ENCODE assay signal across 21 cellular contexts in genomic region chr1:27307851-27308598, GRCh38. TPM values are rescaled to one million over a fixed set of nuclear protein-coding genes. Genes with fewer than 3 reads are reported as not detected.
DNase-seq lines count a peak whose midpoint lies in the region; ATAC-seq and TF ChIP-seq lines count a peak whose summit lies in the region.
"Had no signal": no experiment of that assay in that cellular context is flagged by ENCODE, and none has a peak within 500 bp of the region (broad histone marks: within the 10 kb centered on the region; RNA-seq: fewer than 3 reads in every experiment).

No MANE protein-coding gene starts in this region.

- H3K36me3 ChIP-seq in iPS-18a (ENCODE audit: control insufficient read depth, low read depth, low read length) (no peaks in the 10 kb centered on the region), upper lobe of right lung (peaks cover 22% of the 10 kb centered on the region)

- no peak for TF ChIP-seq CTCF in upper lobe of right lung (IDR thresholded peaks at IDR 0.05)

- ATAC-seq in upper lobe of right lung (no peak), SK-N-SH treated with all-trans-retinoic acid at 6 μM for 48 hours (no peak)
- ATAC-seq in stimulated activated naive B cell treated with anti-CD40 and anti-IgM and Interleukin-4, amounts not matched to agents 10 μg/mL and 1 μg/mL and 100 μg/mL, for 72 hours (replicated peaks) = no peak
- ATAC-seq: lower lobe of right lung had no signal

- intact Hi-C loops in upper lobe of right lung (cut with DNase I) = no loop called here

- H3K27ac ChIP-seq in iPS-18a (ENCODE audit: low read length) (peak overlapping the region; percentile 63), upper lobe of right lung (no peak overlapping the region)
- H3K27ac ChIP-seq: coronary artery, epithelial cell of prostate, lower lobe of right lung, right lobe of liver, vagina had no signal

- peaks cover 0 to 6% of the 10 kb centered on the region in 2 donors for H3K4me1 Mint-ChIP-seq in stimulated activated naive B cell treated with anti-CD40 and anti-IgM and Interleukin-4, amounts not matched to agents 10 μg/mL and 1 μg/mL and 100 μg/mL, for 72 hours
- H3K4me1 Mint-ChIP-seq: immature natural killer cell had no signal

- peaks cover 11 to 15% of the 10 kb centered on the region in 2 donors for H3K36me3 Mint-ChIP-seq in stimulated activated naive B cell treated with anti-CD40 and anti-IgM and Interleukin-4, amounts not matched to agents 10 μg/mL and 1 μg/mL and 100 μg/mL, for 72 hours
- H3K36me3 Mint-ChIP-seq: natural killer cell treated with Interleukin-12 subunit alpha and Interleukin-12 subunit beta and Interleukin-15 and Interleukin-18, amount 100 ng/mL, for 72 hours had no signal

- no peaks in the 10 kb centered on the region for H3K27me3 Mint-ChIP-seq in stimulated activated naive B cell treated with anti-CD40 and anti-IgM and Interleukin-4, amounts not matched to agents 10 μg/mL and 1 μg/mL and 100 μg/mL, for 72 hours
- H3K27me3 Mint-ChIP-seq: CD4-positive, alpha-beta T cell; natural killer cell treated with Interleukin-12 subunit alpha and Interleukin-12 subunit beta and Interleukin-15 and Interleukin-18, amount 100 ng/mL, for 72 hours had no signal

- H3K4me1 ChIP-seq in iPS-18a (ENCODE audit: control insufficient read depth, low read depth, low read length) = peaks cover 21% of the 10 kb centered on the region
- H3K4me1 ChIP-seq in upper lobe of right lung = no peaks in the 10 kb centered on the region
- H3K4me1 ChIP-seq: lower lobe of right lung, right lobe of liver, vagina had no signal

- H3K9me3 Mint-ChIP-seq in stimulated activated naive B cell treated with anti-CD40 and anti-IgM and Interleukin-4, amounts not matched to agents 10 μg/mL and 1 μg/mL and 100 μg/mL, for 72 hours = no peaks in the 10 kb centered on the region
- H3K9me3 Mint-ChIP-seq: activated naive CD4-positive, alpha-beta T cell treated with anti-CD3 and anti-CD28 coated beads for 36 hours; CD4-positive, alpha-beta T cell; immature natural killer cell; natural killer cell treated with Interleukin-12 subunit alpha and Interleukin-12 subunit beta and Interleukin-15 and Interleukin-18, amount 100 ng/mL, for 72 hours had no signal

- H3K27me3 ChIP-seq in iPS-18a (ENCODE audit: control insufficient read depth, insufficient read depth, low read length) = no peaks in the 10 kb centered on the region
- H3K27me3 ChIP-seq in upper lobe of right lung = no peaks in the 10 kb centered on the region
- H3K27me3 ChIP-seq: right lobe of liver, vagina had no signal

- H3K27ac Mint-ChIP-seq in stimulated activated naive B cell treated with anti-CD40 and anti-IgM and Interleukin-4, amounts not matched to agents 10 μg/mL and 1 μg/mL and 100 μg/mL, for 72 hours = no peak overlapping the region
- H3K27ac Mint-ChIP-seq: activated naive CD4-positive, alpha-beta T cell treated with anti-CD3 and anti-CD28 coated beads for 36 hours; CD4-positive, alpha-beta T cell; natural killer cell treated with Interleukin-12 subunit alpha and Interleukin-12 subunit beta and Interleukin-15 and Interleukin-18, amount 100 ng/mL, for 72 hours had no signal

- no peak overlapping the region for H3K9ac ChIP-seq in iPS-18a (ENCODE audit: low read length)

- H3K9me3 ChIP-seq in iPS-18a (ENCODE audit: control insufficient read depth, low read depth, low read length) (no peaks in the 10 kb centered on the region), upper lobe of right lung (no peaks in the 10 kb centered on the region)
- H3K9me3 ChIP-seq: lower lobe of right lung, right lobe of liver, vagina had no signal

- no peak overlapping the region for H3K4me3 ChIP-seq in iPS-18a (ENCODE audit: low read length)
- no peak overlapping the region for H3K4me3 ChIP-seq in upper lobe of right lung
- H3K4me3 ChIP-seq: coronary artery, lower lobe of right lung, right lobe of liver, vagina had no signal

- DNase-seq in SHP77 (lab: John Stamatoyannopoulos, UW) = peak; percentile 46 to 72
- DNase-seq in SHP77 treated with DMSO at 0.1 percent for 48 hours (lab: John Stamatoyannopoulos, UW) = no peak
- peak; percentile 38 for DNase-seq in NCI-H345 treated with DMSO at 0.1 percent for 48 hours (lab: John Stamatoyannopoulos, UW; ENCODE audit: unreplicated experiment)
- peak; percentile 34 for DNase-seq in upper lobe of right lung
- DNase-seq in NCI-H2081 (lab: John Stamatoyannopoulos, UW) = no peak
- DNase-seq in stimulated activated naive B cell treated with anti-CD40 and anti-IgM and Interleukin-4, amounts not matched to agents 10 μg/mL and 1 μg/mL and 100 μg/mL, for 72 hours = no peak
- DNase-seq: ACHN; activated CD4-positive, alpha-beta T cell treated with anti-CD3 and anti-CD28 coated beads for 48 hours; activated naive CD4-positive, alpha-beta T cell treated with anti-CD3 and anti-CD28 coated beads for 36 hours; CD4-positive, alpha-beta T cell; immature natural killer cell; lower lobe of right lung; NCI-H2029 treated with DMSO at 0.1 percent for 48 hours; right lobe of liver had no signal

- H3K4me3 Mint-ChIP-seq in stimulated activated naive B cell treated with anti-CD40 and anti-IgM and Interleukin-4, amounts not matched to agents 10 μg/mL and 1 μg/mL and 100 μg/mL, for 72 hours = no peak overlapping the region
- H3K4me3 Mint-ChIP-seq: activated naive CD4-positive, alpha-beta T cell treated with anti-CD3 and anti-CD28 coated beads for 36 hours; CD4-positive, alpha-beta T cell; immature natural killer cell; natural killer cell treated with Interleukin-12 subunit alpha and Interleukin-12 subunit beta and Interleukin-15 and Interleukin-18, amount 100 ng/mL, for 72 hours had no signal

TF ChIP-seq in SK-N-SH treated with all-trans-retinoic acid at 6 μM for 48 hours, 23 proteins besides CTCF, POLR2A, EP300 and RAD21:
- TF ChIP-seq PPARA (CRISPR knock-in tag; IDR thresholded peaks at IDR 0.05; ENCODE audit: borderline replicate concordance) = no peak
- TF ChIP-seq ISL1 (CRISPR knock-in tag; IDR thresholded peaks at IDR 0.05) = no peak

RNA-seq across cellular contexts. Expression of gene TMEM222, which starts 13.9 kb away (rescaled TPM):
- total RNA-seq in upper lobe of right lung = 36.7 TPM

RNA-seq across cellular contexts. Expression of gene SYTL1, which starts 33.8 kb away (rescaled TPM):
- total RNA-seq in upper lobe of right lung = 30.6 TPM
- total RNA-seq: frontal cortex had no signal

RNA-seq across cellular contexts. Expression of gene MAP3K6, which starts 58.7 kb away (rescaled TPM):
- total RNA-seq in upper lobe of right lung = 144 TPM

Comparison
In these comparisons a context has a peak if more than half of its experiments do, and no peak if none do; other contexts are left out.
1. DNase-seq: peak in SHP77 (2 of 2), NCI-H345 treated with DMSO at 0.1 percent for 48 hours (single experiment) and upper lobe of right lung (single experiment); none in SHP77 treated with DMSO at 0.1 percent for 48 hours (single experiment), NCI-H2081 (0 of 2) and stimulated activated naive B cell treated with anti-CD40 and anti-IgM and Interleukin-4, amounts not matched to agents 10 μg/mL and 1 μg/mL and 100 μg/mL, for 72 hours (single experiment).